Comparison of ENCODE assay signal across 11 cellular contexts in genomic region chr10:119477444-119477843, GRCh38.
A peak's percentile ranks its signal among the peaks of the same experiment; 100 is the strongest.
DNase-seq lines count a peak whose midpoint lies in the region; ATAC-seq, FAIRE-seq and TF ChIP-seq lines count a peak whose summit lies in the region.
"Had no signal": no experiment of that assay in that cellular context is flagged by ENCODE, and none has a peak within 500 bp of the region (broad histone marks: within the 10 kb centered on the region; RNA-seq: fewer than 3 reads in every experiment).

No MANE protein-coding gene starts in this region.

- H3K27ac ChIP-seq in GM12878 (ENCODE audit: control insufficient read depth, insufficient read depth) (peak overlapping the region; percentile 30; the same call in 1 of the 2 replicates), prostate gland (no peak overlapping the region)
- H3K27ac ChIP-seq: lower lobe of right lung, SJSA1 had no signal

- peaks cover 4% of the 10 kb centered on the region; the same call in 1 of the 3 replicates for H3K9me3 ChIP-seq in GM12878 (replicated peaks; ENCODE audit: control insufficient read depth, insufficient read depth, low read length)
- no peaks in the 10 kb centered on the region for H3K9me3 ChIP-seq in prostate gland
- H3K9me3 ChIP-seq: lower lobe of right lung, SJSA1 had no signal

- H3K27me3 ChIP-seq in GM12878 (replicated peaks in 1 of 2; ENCODE audit: control insufficient read depth in 2 of 2, insufficient read depth in 2 of 2, low read length in 1 of 2) = no peaks in the 10 kb centered on the region
- no peaks in the 10 kb centered on the region for H3K27me3 ChIP-seq in prostate gland (replicated peaks; ENCODE audit: insufficient read depth)

- peak overlapping the region; percentile 35; the same call in 1 of the 2 replicates for H3K4me3 ChIP-seq in GM12878
- H3K4me3 ChIP-seq in prostate gland = no peak overlapping the region
- H3K4me3 ChIP-seq: lower lobe of right lung, SJSA1 had no signal

- POLR2A ChIA-PET in GM12878 (lab: Charles Lee) = interaction anchor here (0.9 to 1.7 kb wide), 3 partner anchors 10 to 40 kb away, joined by 3 to 8 read pairs (median 3); no protein-coding TSS in a partner anchor

- FAIRE-seq in GM12878 (lab: Jason Lieb, UNC) = peak; percentile 56
- FAIRE-seq in urothelium cell line (lab: Jason Lieb, UNC) = no peak

- no TSS peak for BruUV-seq in GM12878 (replicated peaks; lab: Mats Ljungman, UMichigan)

- intact Hi-C loops in GM12878 (cut with micrococcal nuclease; ENCODE audit: unreplicated experiment) = no loop called here
- intact Hi-C loops in prostate gland (cut with DNase I) = no loop called here

- TF ChIP-seq RAD21 in GM12878 (IDR thresholded peaks at IDR 0.05; ENCODE audit: insufficient read depth, low read depth, low read length) = no peak

- in situ Hi-C loops in GM12878 (cut with MboI) = no loop called here

- TF ChIP-seq POLR2A in GM12878 (IDR thresholded peaks at IDR 0.05; ENCODE audit: low read depth, low read length) (no peak), prostate gland (IDR thresholded peaks at IDR 0.05) (no peak)

- no peak overlapping the region for H2AFZ ChIP-seq in GM12878 (ENCODE audit: control insufficient read depth, low read depth, low read length)

- CTCF ChIA-PET in GM12878 (lab: Yijun Ruan, JAX) = interaction anchor here (1.0 to 2.0 kb wide), 9 partner anchors 8 to 282 kb away, joined by 3 to 23 read pairs (median 4); no protein-coding TSS in a partner anchor

- H3K4me1 ChIP-seq in GM12878 (ENCODE audit: control insufficient read depth, insufficient read depth, low read length) (peaks cover 25% of the 10 kb centered on the region), prostate gland (replicated peaks) (no peaks in the 10 kb centered on the region)
- H3K4me1 ChIP-seq: SJSA1 had no signal

- ATAC-seq in GM18858 (IDR thresholded peaks at IDR 0.05; ENCODE audit: unreplicated experiment) = peak; percentile 39
- peak; percentile 53 for ATAC-seq in GM21381 (IDR thresholded peaks at IDR 0.05; ENCODE audit: unreplicated experiment)
- ATAC-seq in HG03066 (IDR thresholded peaks at IDR 0.05; ENCODE audit: low read depth, unreplicated experiment) = peak; percentile 49
- peak; percentile 75 for ATAC-seq in GM12878
- ATAC-seq: lower lobe of right lung had no signal

- SMC1A ChIA-PET in GM12878 (lab: Charles Lee; ENCODE audit: uncharacterized antibody, unreplicated experiment) = interaction anchor here (0.8 to 2.5 kb wide), 14 partner anchors 11 to 297 kb away, joined by 3 to 13 read pairs (median 4); no protein-coding TSS in a partner anchor

- TF ChIP-seq EP300 in GM12878 (IDR thresholded peaks at IDR 0.05; ENCODE audit: borderline replicate concordance in 1 of 2, control insufficient read depth in 1 of 2, low read depth in 2 of 2, low read length in 2 of 2) = 0 out of 4 replicates have a peak, but pooled peaks of 1 of the 2 experiments have one; percentile 38

- no peak overlapping the region for H3K9ac ChIP-seq in GM12878 (ENCODE audit: control insufficient read depth, insufficient read depth, low read length)

- DNase-seq in GM12878 (ENCODE audit: low read depth, low spot score) (peak; percentile 47), prostate gland (ENCODE audit: low spot score) (no peak), urothelium cell line (ENCODE audit: low spot score) (no peak), GOT3 (lab: John Stamatoyannopoulos, UW) (no peak)
- no peak for DNase-seq in activated CD4-positive, alpha-beta T cell treated with anti-CD3 and anti-CD28 coated beads for 4 hours
- DNase-seq: lower lobe of right lung, NCI-H1694 treated with DMSO at 0.1 percent for 48 hours had no signal

- no peaks in the 10 kb centered on the region for H4K20me1 ChIP-seq in GM12878 (ENCODE audit: control insufficient read depth, insufficient read depth)

- no peak for TF ChIP-seq CTCF in GM12878 (IDR thresholded peaks at IDR 0.05 in 2 of 3, conservative IDR thresholded peaks at IDR 0.05 in 1 of 3; ENCODE audit: control insufficient read depth in 2 of 3, extremely low read depth in 1 of 3, insufficient read depth in 1 of 3, low read depth in 3 of 3, low read length in 3 of 3)
- no peak for TF ChIP-seq CTCF in prostate gland (IDR thresholded peaks at IDR 0.05)

- peak overlapping the region; percentile 84 for H3K4me2 ChIP-seq in GM12878 (ENCODE audit: control insufficient read depth, insufficient read depth)

- RAD21 ChIA-PET in GM12878 (lab: Charles Lee; ENCODE audit: unreplicated experiment) = interaction anchor here (0.9 to 1.7 kb wide), 7 partner anchors 12 to 278 kb away, joined by 3 to 10 read pairs (median 4); partner anchors contain the start of gene GRK5

- 0% methylated on average over 3 of the region's 3 CpGs for WGBS in GM12878 (ENCODE audit: insufficient coverage, insufficient replicate concordance, low lambda C conversion rate, missing lambda C conversion rate)
- WGBS in prostate gland = 88% methylated on average over 3 of the region's 3 CpGs

- H3K36me3 ChIP-seq in GM12878 (ENCODE audit: control insufficient read depth in 2 of 2, insufficient read depth in 2 of 2, low read length in 1 of 2) (no peaks in the 10 kb centered on the region), prostate gland (no peaks in the 10 kb centered on the region)
- H3K36me3 ChIP-seq: lower lobe of right lung, SJSA1 had no signal

- H3K79me2 ChIP-seq in GM12878 (ENCODE audit: control insufficient read depth, insufficient read depth, low read length) = no peaks in the 10 kb centered on the region

TF ChIP-seq in GM12878, 131 proteins besides CTCF, POLR2A, EP300 and RAD21 (continues in another document):
- TF ChIP-seq ETV6 (conservative IDR thresholded peaks at IDR 0.05 in 1 of 2, IDR thresholded peaks at IDR 0.05 in 1 of 2; ENCODE audit: borderline replicate concordance in 1 of 2, low read depth in 1 of 2) = peak in 1 of 2 experiments; percentile 49; a peak in 1 of 4 replicates
- TF ChIP-seq BRCA1 (IDR thresholded peaks at IDR 0.05; ENCODE audit: low read depth, low read length) = no peak
- TF ChIP-seq TCF12 (IDR thresholded peaks at IDR 0.05; ENCODE audit: low read depth, low read length) = peak; percentile 72; the same call in 1 of the 2 replicates
- peak; percentile 96 for TF ChIP-seq POU2F2 (IDR thresholded peaks at IDR 0.05; ENCODE audit: borderline replicate concordance, low read depth, low read length)
- peak; percentile 82 for TF ChIP-seq MEF2A (IDR thresholded peaks at IDR 0.05; ENCODE audit: insufficient read depth, low read depth, low read length)
- TF ChIP-seq NKRF (conservative IDR thresholded peaks at IDR 0.05) = no peak
- no peak for TF ChIP-seq MXI1 (IDR thresholded peaks at IDR 0.05; ENCODE audit: low read depth, low read length)
- TF ChIP-seq SKIL (IDR thresholded peaks at IDR 0.05; ENCODE audit: low read depth, poor library complexity, severe bottlenecking) = peak; percentile 37
- TF ChIP-seq SUZ12 (IDR thresholded peaks at IDR 0.05; ENCODE audit: unreplicated experiment) = no peak
- no peak for TF ChIP-seq SREBF2 (IDR thresholded peaks at IDR 0.05; ENCODE audit: low read length)
- TF ChIP-seq SMAD1 (IDR thresholded peaks at IDR 0.05; ENCODE audit: low read depth, partially characterized antibody) = no peak
- TF ChIP-seq IRF3 (IDR thresholded peaks at IDR 0.05) = no peak
- TF ChIP-seq JUNB (IDR thresholded peaks at IDR 0.05) = peak; percentile 78
- no peak for TF ChIP-seq TBL1XR1 (IDR thresholded peaks at IDR 0.05; ENCODE audit: low read depth, low read length)
